ENCODE assay signal across 9 cellular contexts in the genomic region with DNA sequence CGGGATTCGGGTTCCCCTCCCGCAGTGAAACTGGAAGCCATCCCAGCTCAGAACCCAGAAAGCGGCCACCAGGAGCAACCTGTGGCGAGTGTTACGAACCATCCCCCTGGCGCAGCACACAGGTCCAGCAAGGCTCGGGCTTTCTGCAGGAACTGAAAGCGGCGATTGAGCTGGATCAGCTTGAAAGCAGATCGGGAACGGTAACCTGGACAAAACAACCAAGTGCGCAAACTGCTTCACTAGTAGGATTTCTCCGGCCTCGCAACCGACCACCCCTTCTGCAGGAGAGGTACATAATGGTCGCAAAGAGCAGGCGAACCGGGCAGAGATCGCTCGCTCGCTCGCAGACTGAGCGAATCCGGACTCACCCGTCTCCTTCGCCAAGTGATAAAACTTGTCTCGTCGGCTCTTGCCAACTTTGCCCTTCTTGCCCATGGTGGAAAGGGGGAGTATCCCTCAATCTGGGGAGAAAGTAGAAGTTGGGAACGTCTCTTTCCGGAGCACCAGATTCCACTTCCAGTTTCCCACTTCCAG. TPM values are rescaled to one million over a fixed set of nuclear protein-coding genes. Genes with fewer than 3 reads are reported as not detected.
A peak's percentile ranks its signal among the peaks of the same experiment; 100 is the strongest.
DNase-seq lines count a peak whose midpoint lies in the region; ATAC-seq and TF ChIP-seq lines count a peak whose summit lies in the region.
"Had no signal": no experiment of that assay in that cellular context is flagged by ENCODE, and none has a peak within 500 bp of the region (broad histone marks: within the 10 kb centered on the region; RNA-seq: fewer than 3 reads in every experiment).

No MANE protein-coding gene starts in this region.

- H3K9me3 ChIP-seq in body of pancreas (no peaks in the 10 kb centered on the region), testis (no peaks in the 10 kb centered on the region)

- no peak for TF ChIP-seq POLR2A in body of pancreas (IDR thresholded peaks at IDR 0.05)
- TF ChIP-seq POLR2A in testis (IDR thresholded peaks at IDR 0.05) = no peak

- DNase-seq in DMS53 (lab: John Stamatoyannopoulos, UW) (peak; percentile 57), DMS53 treated with DMSO at 0.1 percent for 48 hours (lab: John Stamatoyannopoulos, UW; ENCODE audit: unreplicated experiment) (no peak), LHCN-M2 (ENCODE audit: low read depth) (peak; percentile 15), body of pancreas (no peak), testis (no peak), GM10266 (ENCODE audit: extremely low spot score) (no peak)

- peak; percentile 3 for ATAC-seq in body of pancreas
- no peak for ATAC-seq in GM21526 (IDR thresholded peaks at IDR 0.05; ENCODE audit: low FRiP score, unreplicated experiment)

- H3K4me1 ChIP-seq in body of pancreas (peaks cover 33% of the 10 kb centered on the region), testis (peaks cover 8% of the 10 kb centered on the region)

- TF ChIP-seq CTCF in body of pancreas (IDR thresholded peaks at IDR 0.05) = no peak
- TF ChIP-seq CTCF in testis (IDR thresholded peaks at IDR 0.05) = no peak
- TF ChIP-seq CTCF in GM10266 (IDR thresholded peaks at IDR 0.05; ENCODE audit: control insufficient read depth, insufficient read depth, low read depth, missing control alignments) = no peak

- no peaks in the 10 kb centered on the region for H3K27me3 ChIP-seq in body of pancreas
- no peaks in the 10 kb centered on the region for H3K27me3 ChIP-seq in layer of hippocampus (ENCODE audit: control insufficient read depth, insufficient read depth, low read length)
- H3K27me3 ChIP-seq in testis = no peaks in the 10 kb centered on the region

- WGBS in body of pancreas, 2 donors = 0 to 1% methylated on average over 20 to 31 of the region's 31 CpGs
- WGBS in testis, 2 donors = 0 to 1% methylated on average over 31 of the region's 31 CpGs

- H3K4me3 ChIP-seq in body of pancreas (peak overlapping the region; percentile 43 to 89), testis (peak overlapping the region; percentile 84 to 94)

- peak overlapping the region; percentile 80 to 95 (median 90) for H3K27ac ChIP-seq in body of pancreas
- peak overlapping the region; percentile 100 for H3K27ac ChIP-seq in layer of hippocampus (ENCODE audit: low read depth, low read length)
- peak overlapping the region; percentile 93 to 96 for H3K27ac ChIP-seq in testis

- peaks cover 9 to 27% of the 10 kb centered on the region in 2 donors for H3K36me3 ChIP-seq in body of pancreas (replicated peaks in 1 of 2; ENCODE audit: insufficient read depth in 1 of 2, low read depth in 2 of 2)
- no peaks in the 10 kb centered on the region for H3K36me3 ChIP-seq in testis (ENCODE audit: low read depth, missing control alignments)

- intact Hi-C loops in body of pancreas (cut with DNase I) = no loop called here
- intact Hi-C loops in testis (cut with DNase I; ENCODE audit: low total_unique reads) = loop anchor here (10.0 kb wide), 1 partner anchor 52 kb away; a partner anchor contains a TSS

RNA-seq across cellular contexts. Expression of a gene that starts 0.7 kb away (rescaled TPM):
- total RNA-seq in LHCN-M2 (2014; rRNA removed) (51.4 and 71.6 TPM in 2 replicates), body of pancreas (10 to 100 TPM; 55.0 to 59.4 TPM), testis (100 to 1,000 TPM; 121 to 145 TPM)
- 189 TPM for polyA plus RNA-seq in LHCN-M2 (2012)
- polyA plus RNA-seq in testis (ENCODE audit: insufficient read depth, low read depth, low replicate concordance) = 269 TPM

RNA-seq across cellular contexts. Expression of a gene that starts 0.9 kb away (rescaled TPM):
- total RNA-seq in LHCN-M2 (2014; rRNA removed) (39.1 and 44.3 TPM in 2 replicates), body of pancreas (10 to 100 TPM; 22.7 to 30.9 TPM), testis (10 to 100 TPM; 47.2 to 59.7 TPM)
- polyA plus RNA-seq in LHCN-M2 (2012) = 29.7 TPM
- 39.9 TPM for polyA plus RNA-seq in testis (ENCODE audit: insufficient read depth, low read depth, low replicate concordance)

RNA-seq across cellular contexts. Expression of a gene that starts 15.9 kb away (rescaled TPM):
- 94.3 and 94.5 TPM in 2 replicates for total RNA-seq in LHCN-M2 (2014; rRNA removed)
- polyA plus RNA-seq in LHCN-M2 (2012) = 41.4 TPM
- 10 to 100 TPM; 75.8 to 87.9 TPM for total RNA-seq in body of pancreas
- total RNA-seq in testis = 100 to 1,000 TPM; 121 to 122 TPM
- polyA plus RNA-seq in testis (ENCODE audit: insufficient read depth, low read depth, low replicate concordance) = 95.2 TPM

RNA-seq across cellular contexts. Expression of a gene that starts 46.9 kb away (rescaled TPM):
- total RNA-seq in LHCN-M2 (2014; rRNA removed) = not detected in 2 replicates
- polyA plus RNA-seq in LHCN-M2 (2012) = not detected
- not detected for total RNA-seq in body of pancreas
- total RNA-seq in testis = under 1 TPM in 1 of 2 donors, not detected in 1; 0.47 TPM
- not detected for polyA plus RNA-seq in testis (ENCODE audit: insufficient read depth, low read depth, low replicate concordance)
- polyA plus RNA-seq: adipose tissue had no signal

RNA-seq across cellular contexts. Expression of a gene that starts 52.6 kb away (rescaled TPM):
- total RNA-seq in LHCN-M2 (2014; rRNA removed) = 38.1 and 49.6 TPM in 2 replicates
- polyA plus RNA-seq in LHCN-M2 (2012) = 45.3 TPM
- 100 to 1,000 TPM; 114 to 116 TPM for total RNA-seq in body of pancreas
- 100 to 1,000 TPM; 173 to 203 TPM for total RNA-seq in testis
- 124 TPM for polyA plus RNA-seq in testis (ENCODE audit: insufficient read depth, low read depth, low replicate concordance)

Comparison
In these comparisons a context has a peak if more than half of its experiments do, and no peak if none do; other contexts are left out.
1. DNase-seq: peak in DMS53 (single experiment) and LHCN-M2 (single experiment); none in DMS53 treated with DMSO at 0.1 percent for 48 hours (single experiment), body of pancreas (0 of 4), testis (single experiment) and GM10266 (single experiment).
2. Peak in every context shown above with its lines, with median percentiles within 50 percentile points of each other: H3K27ac ChIP-seq.